ENCODE assay signal across 8 cellular contexts in the genomic region with DNA sequence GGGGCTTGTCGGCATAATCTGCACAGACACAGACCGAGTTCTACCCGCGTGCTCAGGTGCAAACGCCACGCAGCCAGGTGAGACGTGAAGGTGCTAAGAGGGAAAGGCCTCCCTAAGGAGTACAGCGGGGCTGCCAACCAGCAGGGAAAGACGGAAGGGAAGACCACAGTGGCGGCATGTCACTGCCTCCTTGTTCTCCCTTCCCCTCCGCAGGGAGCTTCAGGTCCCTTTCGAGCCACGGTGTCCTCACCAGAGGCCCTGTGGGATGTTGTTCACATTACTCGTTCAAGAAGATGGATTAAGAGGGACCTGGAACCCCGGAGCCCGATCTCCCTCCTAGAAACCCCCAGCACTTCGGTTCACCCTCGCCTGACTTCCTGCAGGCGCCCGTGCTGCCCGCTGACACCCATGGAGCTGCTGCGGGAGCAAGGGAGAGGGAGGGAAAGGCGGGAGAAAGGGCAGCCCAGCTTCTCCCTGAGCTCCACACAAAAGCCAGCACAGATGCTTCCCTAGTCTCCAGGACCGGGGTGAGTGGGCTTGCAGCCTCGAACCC. TPM values are rescaled to one million over a fixed set of nuclear protein-coding genes. Genes with fewer than 3 reads are reported as not detected.
DNase-seq lines count a peak whose midpoint lies in the region; ATAC-seq and TF ChIP-seq lines count a peak whose summit lies in the region.

No MANE protein-coding gene starts in this region.

- ATAC-seq in heart right ventricle = peak; percentile 4 to 54 (median 38)

- H3K27ac ChIP-seq in HUES6 (ENCODE audit: low read depth, low read length) = peak overlapping the region; percentile 62
- peak overlapping the region; percentile 74 to 95 (median 93) for H3K27ac ChIP-seq in heart right ventricle
- H3K27ac ChIP-seq in rectal smooth muscle tissue (ENCODE audit: low read depth, low read length) = peak overlapping the region; percentile 75

- no peaks in the 10 kb centered on the region for H3K9me3 ChIP-seq in HUES6 (ENCODE audit: control insufficient read depth, insufficient read depth, low read depth, low read length)
- H3K9me3 ChIP-seq in heart right ventricle = no peaks in the 10 kb centered on the region

- H3K4me1 ChIP-seq in HUES6 (ENCODE audit: control insufficient read depth, insufficient read depth, low read length) (peaks cover 2% of the 10 kb centered on the region; the same call in 1 of the 2 replicates), heart right ventricle (peaks cover 2 to 27% (median 21%) of the 10 kb centered on the region in 9 donors), rectal smooth muscle tissue (ENCODE audit: control insufficient read depth, insufficient read depth, low read length) (peaks cover 5% of the 10 kb centered on the region)

- peak overlapping the region; percentile 91 for H3K4me3 Mint-ChIP-seq in activated naive CD4-positive, alpha-beta T cell treated with anti-CD3 and anti-CD28 coated beads, Interleukin-2, amount 50 U/mL, for 24 hours
- H3K4me3 Mint-ChIP-seq in activated T-helper 2 cell treated with anti-CD3 and anti-CD28 coated beads, Interferon-gamma antibody, Interleukin-2, Interleukin-4, amounts not matched to agents 10 μg/mL and 5 μg/mL and 100 μg/mL, durations not matched to agents 14 hours and 24 hours and 36 hours (ENCODE audit: low read depth) = peak overlapping the region; percentile 86

- 14 to 15% methylated on average over 25 of the region's 25 CpGs for WGBS in heart right ventricle, 2 donors

- H3K27ac Mint-ChIP-seq in activated naive CD4-positive, alpha-beta T cell treated with anti-CD3 and anti-CD28 coated beads, Interleukin-2, amount 50 U/mL, for 24 hours = peak overlapping the region; percentile 83
- peak overlapping the region; percentile 86 for H3K27ac Mint-ChIP-seq in activated T-helper 2 cell treated with anti-CD3 and anti-CD28 coated beads, Interferon-gamma antibody, Interleukin-2, Interleukin-4, amounts not matched to agents 10 μg/mL and 5 μg/mL and 100 μg/mL, durations not matched to agents 14 hours and 24 hours and 36 hours

- H3K36me3 Mint-ChIP-seq in activated naive CD4-positive, alpha-beta T cell treated with anti-CD3 and anti-CD28 coated beads, Interleukin-2, amount 50 U/mL, for 24 hours = peaks cover 8% of the 10 kb centered on the region
- H3K36me3 Mint-ChIP-seq in activated T-helper 2 cell treated with anti-CD3 and anti-CD28 coated beads, Interferon-gamma antibody, Interleukin-2, Interleukin-4, amounts not matched to agents 10 μg/mL and 5 μg/mL and 100 μg/mL, durations not matched to agents 14 hours and 24 hours and 36 hours (ENCODE audit: low read depth) = peaks cover 74% of the 10 kb centered on the region

- H3K9me3 Mint-ChIP-seq in activated naive CD4-positive, alpha-beta T cell treated with anti-CD3 and anti-CD28 coated beads, Interleukin-2, amount 50 U/mL, for 24 hours = no peaks in the 10 kb centered on the region
- no peaks in the 10 kb centered on the region for H3K9me3 Mint-ChIP-seq in activated T-helper 2 cell treated with anti-CD3 and anti-CD28 coated beads, Interferon-gamma antibody, Interleukin-2, Interleukin-4, amounts not matched to agents 10 μg/mL and 5 μg/mL and 100 μg/mL, durations not matched to agents 14 hours and 24 hours and 36 hours

- peaks cover 28% of the 10 kb centered on the region for H3K4me1 Mint-ChIP-seq in activated naive CD4-positive, alpha-beta T cell treated with anti-CD3 and anti-CD28 coated beads, Interleukin-2, amount 50 U/mL, for 24 hours
- H3K4me1 Mint-ChIP-seq in activated T-helper 2 cell treated with anti-CD3 and anti-CD28 coated beads, Interferon-gamma antibody, Interleukin-2, Interleukin-4, amounts not matched to agents 10 μg/mL and 5 μg/mL and 100 μg/mL, durations not matched to agents 14 hours and 24 hours and 36 hours (ENCODE audit: low read depth) = peaks cover 32% of the 10 kb centered on the region

- TF ChIP-seq CTCF in heart right ventricle (IDR thresholded peaks at IDR 0.05) = no peak

- H3K27me3 Mint-ChIP-seq in activated naive CD4-positive, alpha-beta T cell treated with anti-CD3 and anti-CD28 coated beads, Interleukin-2, amount 50 U/mL, for 24 hours = no peaks in the 10 kb centered on the region
- H3K27me3 Mint-ChIP-seq in activated T-helper 2 cell treated with anti-CD3 and anti-CD28 coated beads, Interferon-gamma antibody, Interleukin-2, Interleukin-4, amounts not matched to agents 10 μg/mL and 5 μg/mL and 100 μg/mL, durations not matched to agents 14 hours and 24 hours and 36 hours (ENCODE audit: low read depth) = no peaks in the 10 kb centered on the region

- H3K4me3 ChIP-seq in HUES6 (ENCODE audit: low read depth, low read length) (peak overlapping the region; percentile 81), heart right ventricle (peak overlapping the region; percentile 57 to 92 (median 82)), rectal smooth muscle tissue (ENCODE audit: low read length) (peak overlapping the region; percentile 85)

- H3K9ac ChIP-seq in HUES6 (ENCODE audit: low read length) = peak overlapping the region; percentile 90
- peak overlapping the region; percentile 34 for H3K9ac ChIP-seq in rectal smooth muscle tissue (ENCODE audit: low read length)

- H3K36me3 ChIP-seq in HUES6 (ENCODE audit: control insufficient read depth, insufficient read depth, low read length) = peaks cover 75% of the 10 kb centered on the region
- peaks cover 0 to 52% (median 25%) of the 10 kb centered on the region in 9 donors for H3K36me3 ChIP-seq in heart right ventricle
- peaks cover 17% of the 10 kb centered on the region for H3K36me3 ChIP-seq in rectal smooth muscle tissue (ENCODE audit: control insufficient read depth, insufficient read depth, low read length)

- DNase-seq in activated naive CD4-positive, alpha-beta T cell treated with anti-CD3 and anti-CD28 coated beads, Interleukin-2, amount 50 U/mL, for 16 hours = no peak
- DNase-seq in activated T-helper 2 cell treated with anti-CD3 and anti-CD28 coated beads, Interferon-gamma antibody, Interleukin-2, Interleukin-4, amounts not matched to agents 10 μg/mL and 5 μg/mL and 100 μg/mL, durations not matched to agents 14 hours and 24 hours and 36 hours (ENCODE audit: low spot score) = no peak
- no peak for DNase-seq in heart right ventricle
- no peak for DNase-seq in inferior parietal cortex (ENCODE audit: extremely low spot score)
- no peak for DNase-seq in superior temporal gyrus (ENCODE audit: extremely low spot score)

- intact Hi-C loops in activated T-helper 2 cell treated with anti-CD3 and anti-CD28 coated beads, Interferon-gamma antibody, Interleukin-2, Interleukin-4, amounts not matched to agents 10 μg/mL and 5 μg/mL and 100 μg/mL, durations not matched to agents 14 hours and 24 hours and 36 hours (cut with micrococcal nuclease) = no loop called here
- intact Hi-C loops in heart right ventricle (cut with DNase I) = loop anchor here in 1 of 10 donors (5.0 kb wide), 1 partner anchor 135 kb away; no protein-coding TSS in a partner anchor

- H3K27me3 ChIP-seq in HUES6 (ENCODE audit: control insufficient read depth, insufficient read depth, low read length) = no peaks in the 10 kb centered on the region
- H3K27me3 ChIP-seq in heart right ventricle = no peaks in the 10 kb centered on the region
- H3K27me3 ChIP-seq in rectal smooth muscle tissue (ENCODE audit: control insufficient read depth, insufficient read depth, low read length) = no peaks in the 10 kb centered on the region

RNA-seq across cellular contexts. Expression of a gene that starts 0.7 kb away (rescaled TPM):
- total RNA-seq in activated T-helper 2 cell treated with anti-CD3 and anti-CD28 coated beads, Interferon-gamma antibody, Interleukin-2, Interleukin-4, amounts not matched to agents 10 μg/mL and 5 μg/mL and 100 μg/mL, durations not matched to agents 14 hours and 24 hours and 36 hours = 72.9 and 73.2 TPM in 2 replicates
- total RNA-seq in heart right ventricle = 10 to 100 TPM; 21.4 to 42.6 (median 26.9) TPM
- 10 to 100 TPM; 16.7 to 23.7 TPM for polyA plus RNA-seq in heart right ventricle

RNA-seq across cellular contexts. Expression of a gene that starts 0.8 kb away (rescaled TPM):
- 36.6 and 37.6 TPM in 2 replicates for total RNA-seq in activated T-helper 2 cell treated with anti-CD3 and anti-CD28 coated beads, Interferon-gamma antibody, Interleukin-2, Interleukin-4, amounts not matched to agents 10 μg/mL and 5 μg/mL and 100 μg/mL, durations not matched to agents 14 hours and 24 hours and 36 hours
- 1 to 10 TPM in 5 of 10 donors, under 1 TPM in 4, not detected in 1; 0.32 to 2.8 (median 1.2) TPM for total RNA-seq in heart right ventricle
- under 1 TPM; 0.22 to 0.86 TPM for polyA plus RNA-seq in heart right ventricle

RNA-seq across cellular contexts. Expression of a gene that starts 41.1 kb away (rescaled TPM):
- total RNA-seq in activated T-helper 2 cell treated with anti-CD3 and anti-CD28 coated beads, Interferon-gamma antibody, Interleukin-2, Interleukin-4, amounts not matched to agents 10 μg/mL and 5 μg/mL and 100 μg/mL, durations not matched to agents 14 hours and 24 hours and 36 hours = 10.5 and 11.9 TPM in 2 replicates
- total RNA-seq in heart right ventricle = 10 to 100 TPM in 9 of 10 donors, 1 to 10 TPM in 1; 7.8 to 54.7 (median 21.1) TPM
- 10 to 100 TPM in 1 of 2 donors, 1 to 10 TPM in 1; 8.1 to 23.9 TPM for polyA plus RNA-seq in heart right ventricle
